ENCODE assay signal across 12 cellular contexts in the genomic region with DNA sequence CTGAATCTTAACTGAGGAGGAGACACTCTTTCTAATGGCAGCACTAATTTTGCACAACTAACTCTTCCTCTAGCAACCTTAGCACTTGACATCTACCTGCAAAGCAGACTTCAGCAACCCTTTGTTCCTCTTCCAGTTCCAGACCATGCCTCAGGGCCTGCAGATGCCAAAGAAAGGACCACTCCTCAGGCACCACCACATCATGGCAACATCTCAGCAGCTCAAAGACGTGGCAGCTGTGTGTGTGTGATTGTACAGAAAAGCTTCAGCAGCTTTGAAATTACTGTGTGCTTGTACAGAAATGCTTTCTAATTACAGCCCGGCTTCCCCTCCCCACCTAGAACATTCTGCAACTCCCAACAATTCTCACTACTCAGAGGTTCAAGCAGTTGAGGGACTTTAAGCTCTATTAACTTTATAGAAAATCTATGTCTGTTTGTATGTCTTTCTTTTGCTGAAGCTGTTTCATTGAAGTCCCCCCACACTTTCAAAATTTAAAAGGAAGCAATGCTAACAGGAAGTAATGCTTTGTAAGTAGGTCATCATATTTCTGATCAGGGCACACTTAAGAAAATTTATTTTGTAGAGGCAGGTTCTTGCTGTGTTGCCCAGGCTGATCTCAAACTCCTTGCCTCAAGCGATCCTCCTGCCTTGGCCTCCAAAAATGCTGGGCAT.
"Had no signal": no experiment of that assay in that cellular context is flagged by ENCODE, and none has a peak within 500 bp of the region (broad histone marks: within the 10 kb centered on the region; RNA-seq: fewer than 3 reads in every experiment).

No MANE protein-coding gene starts in this region.

- DNase-seq: activated CD4-positive, alpha-beta memory T cell treated with anti-CD3 and anti-CD28 coated beads, Interleukin-2, amount 10 ng/mL, durations not matched to agents 7 days and 5 days; activated CD4-positive, alpha-beta T cell treated with anti-CD3 and anti-CD28 coated beads for 1 hour; activated CD8-positive, alpha-beta memory T cell treated with anti-CD3 and anti-CD28 coated beads, Interleukin-2, amount 50 U/mL, for 48 hours; cortex of kidney; left ventricle myocardium superior; mesenchymal stem cell; stimulated activated CD4-positive, alpha-beta T cell treated with anti-CD3 and anti-CD28 coated beads, Interleukin-2, amount 100 ng/mL, for 48 hours; stimulated activated naive CD8-positive, alpha-beta T cell treated with anti-CD3 and anti-CD28 coated beads, Interleukin-15, Interleukin-2, amounts not matched to agents 100 U/mL and 50 U/mL, for 24 hours; upper lobe of left lung had no signal

- H3K27ac ChIP-seq: hepatocyte, suprapubic skin, upper lobe of left lung had no signal

- H3K4me3 Mint-ChIP-seq: activated CD4-positive, alpha-beta memory T cell treated with anti-CD3 and anti-CD28 coated beads, Interleukin-2, amount 10 ng/mL, durations not matched to agents 7 days and 5 days; neural crest cell had no signal

- H3K27ac Mint-ChIP-seq: activated CD4-positive, alpha-beta memory T cell treated with anti-CD3 and anti-CD28 coated beads, Interleukin-2, amount 10 ng/mL, durations not matched to agents 7 days and 5 days had no signal

- H3K36me3 ChIP-seq: suprapubic skin, upper lobe of left lung had no signal

- H3K4me3 ChIP-seq: hepatocyte, suprapubic skin, upper lobe of left lung had no signal

- H3K9me3 Mint-ChIP-seq: activated CD4-positive, alpha-beta memory T cell treated with anti-CD3 and anti-CD28 coated beads, Interleukin-2, amount 10 ng/mL, durations not matched to agents 7 days and 5 days had no signal

- H3K27me3 ChIP-seq: hepatocyte, suprapubic skin, upper lobe of left lung had no signal

- ATAC-seq: left ventricle myocardium superior; stimulated activated naive CD8-positive, alpha-beta T cell treated with anti-CD3 and anti-CD28 coated beads, Interleukin-15, Interleukin-2, amounts not matched to agents 100 U/mL and 50 U/mL, for 24 hours had no signal

- H3K9me3 ChIP-seq: suprapubic skin, upper lobe of left lung had no signal
